Comparison of ENCODE assay signal across 25 cellular contexts in genomic region chr4:710116-710515, GRCh38. TPM values are rescaled to one million over a fixed set of nuclear protein-coding genes. Genes with fewer than 3 reads are reported as not detected.
DNase-seq lines count a peak whose midpoint lies in the region; ATAC-seq, FAIRE-seq and TF ChIP-seq lines count a peak whose summit lies in the region.
"Had no signal": no experiment of that assay in that cellular context is flagged by ENCODE, and none has a peak within 500 bp of the region (broad histone marks: within the 10 kb centered on the region; RNA-seq: fewer than 3 reads in every experiment).

No MANE protein-coding gene starts in this region.

- TF ChIP-seq CTCF in WTC11 (IDR thresholded peaks at IDR 0.05) (no peak), neural crest cell (conservative IDR thresholded peaks at IDR 0.05) (no peak)

- peak overlapping the region in 1 of 10 experiments; percentile 19; a peak in 1 of 20 replicates for H3K4me3 ChIP-seq in BLaER1 treated with 17β-estradiol and CSF1 and Interleukin-3, amounts not matched to agents 10 nM and 100 nM
- no peak overlapping the region for H3K4me3 ChIP-seq in CD8-positive, alpha-beta memory T cell (ENCODE audit: low read length)
- H3K4me3 ChIP-seq: esophagus muscularis mucosa, SJCRH30, thoracic aorta had no signal

- no peak for FAIRE-seq in HTR-8/SVneo (lab: Jason Lieb, UNC)

- peak overlapping the region in 9 of 11 experiments; percentile 3 to 100 (median 99); a peak in 11 of 22 replicates for H3K4me2 ChIP-seq in BLaER1 treated with 17β-estradiol and CSF1 and Interleukin-3, amounts not matched to agents 10 nM and 100 nM

- H3K4me3 Mint-ChIP-seq in WTC11 (no peak overlapping the region), neural crest cell (peak overlapping the region; percentile 78)
- peak overlapping the region in 2 of 7 donors; percentile 35 to 68 for H3K4me3 Mint-ChIP-seq in CD8-positive, alpha-beta memory T cell
- H3K4me3 Mint-ChIP-seq: activated CD8-positive, alpha-beta T cell treated with anti-CD3 and anti-CD28 coated beads, Interleukin-2, amount 10 ng/mL, durations not matched to agents 7 days and 5 days; activated T-cell treated with anti-CD3 and anti-CD28 coated beads, Interleukin-2, amount 50 U/mL, for 24 hours; stimulated activated naive B cell treated with anti-CD40 and anti-IgM and Interleukin-4, amounts not matched to agents 10 μg/mL and 1 μg/mL and 100 μg/mL, for 72 hours had no signal

- H3K36me3 ChIP-seq in BLaER1 treated with 17β-estradiol and CSF1 and Interleukin-3, amounts not matched to agents 10 nM and 100 nM, result peaks cover 25 to 71% (median 66%) of the 10 kb centered on the region in 11 experiments
- H3K36me3 ChIP-seq in CD8-positive, alpha-beta memory T cell (ENCODE audit: insufficient read depth, low read length), result no peaks in the 10 kb centered on the region

- no peaks in the 10 kb centered on the region for H3K27me3 ChIP-seq in BLaER1 treated with 17β-estradiol and CSF1 and Interleukin-3, amounts not matched to agents 10 nM and 100 nM
- H3K27me3 ChIP-seq in CD8-positive, alpha-beta memory T cell (ENCODE audit: insufficient read depth, low read length, poor library complexity, severe bottlenecking), result no peaks in the 10 kb centered on the region
- H3K27me3 ChIP-seq: esophagus muscularis mucosa, SJCRH30 had no signal

- no peak overlapping the region for H3K27ac Mint-ChIP-seq in WTC11
- H3K27ac Mint-ChIP-seq in neural crest cell (ENCODE audit: unreplicated experiment), result no peak overlapping the region
- peak overlapping the region in 4 of 8 donors; percentile 11 to 64 (median 39) for H3K27ac Mint-ChIP-seq in CD8-positive, alpha-beta memory T cell
- H3K27ac Mint-ChIP-seq: stimulated activated naive B cell treated with anti-CD40 and anti-IgM and Interleukin-4, amounts not matched to agents 10 μg/mL and 1 μg/mL and 100 μg/mL, for 72 hours had no signal

- POLR2A ChIA-PET in WTC11 (lab: Charles Lee), result no interaction called here
- POLR2A ChIA-PET in CD8-positive, alpha-beta memory T cell (lab: Charles Lee), result no interaction called here

- H3K27me3 Mint-ChIP-seq in WTC11 (ENCODE audit: low read depth) (no peaks in the 10 kb centered on the region; the same call in 1 of the 2 replicates), neural crest cell (ENCODE audit: low read depth) (no peaks in the 10 kb centered on the region)
- H3K27me3 Mint-ChIP-seq in CD8-positive, alpha-beta memory T cell, result no peaks in the 10 kb centered on the region
- H3K27me3 Mint-ChIP-seq: activated T-cell treated with anti-CD3 and anti-CD28 coated beads, Interleukin-2, amount 50 U/mL, for 24 hours; stimulated activated naive B cell treated with anti-CD40 and anti-IgM and Interleukin-4, amounts not matched to agents 10 μg/mL and 1 μg/mL and 100 μg/mL, for 72 hours had no signal

- H4K20me1 ChIP-seq in BLaER1 treated with 17β-estradiol and CSF1 and Interleukin-3, amounts not matched to agents 10 nM and 100 nM, result peaks cover 77 to 85% (median 84%) of the 10 kb centered on the region in 11 experiments

- CTCF ChIA-PET in WTC11 (lab: Charles Lee), result interaction anchor here (0.9 to 2.4 kb wide), 3 partner anchors 26 to 33 kb away, joined by 3 to 7 read pairs (median 3); no protein-coding TSS in a partner anchor
- CTCF ChIA-PET in CD8-positive, alpha-beta memory T cell (lab: Charles Lee), result no interaction called here

- DNase-seq in WTC11 (ENCODE audit: low spot score) (no peak), neural crest cell (ENCODE audit: low read depth, low spot score) (no peak), HTR-8/SVneo (ENCODE audit: insufficient read length, low spot score) (no peak)
- DNase-seq in CD8-positive, alpha-beta memory T cell, result no peak
- DNase-seq: activated CD4-positive, CD25-positive, alpha-beta regulatory T cell; activated CD8-positive, alpha-beta T cell treated with anti-CD3 and anti-CD28 coated beads, Interleukin-2, amount 10 ng/mL, durations not matched to agents 7 days and 5 days; activated naive CD4-positive, alpha-beta T cell treated with Interleukin-2 at 50 U/mL for 16 hours; activated T-cell treated with anti-CD3 and anti-CD28 coated beads, Interleukin-2, amount 50 U/mL, for 24 hours; aorta; effector CD8-positive, alpha-beta T cell; H7; NCI-H187; NCI-H2227 treated with DMSO at 0.1 percent for 48 hours; NCI-H82; nucleus accumbens; PC-3; SJCRH30; stimulated activated CD4-positive, alpha-beta T cell treated with anti-CD3 and anti-CD28 coated beads, Interleukin-15, amount 100 ng/mL, for 24 hours; stimulated activated naive B cell treated with anti-CD40 and anti-IgM and Interleukin-4, amounts not matched to agents 10 μg/mL and 1 μg/mL and 100 μg/mL, for 72 hours had no signal

- ATAC-seq in WTC11 (no peak), GM19455 (IDR thresholded peaks at IDR 0.05; ENCODE audit: unreplicated experiment) (no peak)
- ATAC-seq: activated CD8-positive, alpha-beta T cell treated with anti-CD3 and anti-CD28 coated beads, Interleukin-2, amount 10 ng/mL, durations not matched to agents 7 days and 5 days; PC-3; stimulated activated naive B cell treated with anti-CD40 and anti-IgM and Interleukin-4, amounts not matched to agents 10 μg/mL and 1 μg/mL and 100 μg/mL, for 72 hours had no signal

- H3K4me1 Mint-ChIP-seq in WTC11 (peaks cover 10% of the 10 kb centered on the region; the same call in 1 of the 2 replicates), neural crest cell (peaks cover 26% of the 10 kb centered on the region)
- peaks cover 25 to 55% (median 37%) of the 10 kb centered on the region in 3 donors for H3K4me1 Mint-ChIP-seq in CD8-positive, alpha-beta memory T cell

- no peak overlapping the region; a peak in 1 of 22 replicates for H3K27ac ChIP-seq in BLaER1 treated with 17β-estradiol and CSF1 and Interleukin-3, amounts not matched to agents 10 nM and 100 nM
- no peak overlapping the region for H3K27ac ChIP-seq in CD8-positive, alpha-beta memory T cell (ENCODE audit: low read depth, low read length)
- H3K27ac ChIP-seq: esophagus muscularis mucosa, SJCRH30, thoracic aorta had no signal

- H3K4me1 ChIP-seq in BLaER1 treated with 17β-estradiol and CSF1 and Interleukin-3, amounts not matched to agents 10 nM and 100 nM, result peaks cover 30 to 75% (median 51%) of the 10 kb centered on the region in 10 experiments
- H3K4me1 ChIP-seq in CD8-positive, alpha-beta memory T cell (ENCODE audit: insufficient read depth, low read length), result peaks cover 9% of the 10 kb centered on the region
- H3K4me1 ChIP-seq: SJCRH30 had no signal

- H3K9ac ChIP-seq in BLaER1 treated with 17β-estradiol and CSF1 and Interleukin-3, amounts not matched to agents 10 nM and 100 nM, result peak overlapping the region in 2 of 11 experiments; percentile 25 to 60; a peak in 1 of 22 replicates

- H3K9me3 Mint-ChIP-seq in WTC11 (peaks cover 11% of the 10 kb centered on the region), neural crest cell (peaks cover 2% of the 10 kb centered on the region)
- no peaks in the 10 kb centered on the region for H3K9me3 Mint-ChIP-seq in CD8-positive, alpha-beta memory T cell
- H3K9me3 Mint-ChIP-seq: activated T-cell treated with anti-CD3 and anti-CD28 coated beads, Interleukin-2, amount 50 U/mL, for 24 hours; stimulated activated naive B cell treated with anti-CD40 and anti-IgM and Interleukin-4, amounts not matched to agents 10 μg/mL and 1 μg/mL and 100 μg/mL, for 72 hours had no signal

- H3K36me3 Mint-ChIP-seq in WTC11 (peaks cover 30% of the 10 kb centered on the region), neural crest cell (ENCODE audit: low read depth) (peaks cover 24% of the 10 kb centered on the region)
- peaks cover 0 to 9% (median 0%) of the 10 kb centered on the region in 3 donors for H3K36me3 Mint-ChIP-seq in CD8-positive, alpha-beta memory T cell

- H3K9me3 ChIP-seq in BLaER1 treated with 17β-estradiol and CSF1 and Interleukin-3, amounts not matched to agents 10 nM and 100 nM (replicated peaks in 1 of 11), result peaks cover 0 to 5% (median 0%) of the 10 kb centered on the region in 11 experiments; a peak in 5 of 22 replicates
- no peaks in the 10 kb centered on the region for H3K9me3 ChIP-seq in CD8-positive, alpha-beta memory T cell (ENCODE audit: low read length)
- H3K9me3 ChIP-seq: esophagus muscularis mucosa, SJCRH30, thoracic aorta had no signal

TF ChIP-seq in WTC11, 78 proteins besides CTCF, POLR2A, EP300 and RAD21 (continues in another document):
- TF ChIP-seq TCF7 (CRISPR knock-in tag; IDR thresholded peaks at IDR 0.05; ENCODE audit: low read depth), result no peak
- no peak for TF ChIP-seq E2F1 (CRISPR knock-in tag; IDR thresholded peaks at IDR 0.05)
- TF ChIP-seq USF2 (CRISPR knock-in tag; IDR thresholded peaks at IDR 0.05), result 0 out of 2 replicates have a peak, but pooled peaks have one; percentile 9
- TF ChIP-seq TP53 (CRISPR knock-in tag; IDR thresholded peaks at IDR 0.05), result no peak

RNA-seq across cellular contexts. Expression of gene PCGF3, which starts 4.5 kb away (rescaled TPM):
- 59.2 to 65.7 TPM (median 62.8 TPM) in 3 replicates for total RNA-seq in WTC11 (2021)
- 58.5 and 61.2 TPM in 2 replicates for total RNA-seq in neural crest cell
- total RNA-seq in CD8-positive, alpha-beta memory T cell, result 10 to 100 TPM; 24.7 to 26.1 TPM
- polyA plus RNA-seq in CD8-positive, alpha-beta memory T cell, result 4.8 TPM

RNA-seq across cellular contexts. Expression of gene SLC49A3, which starts 21.2 kb away (rescaled TPM):
- 5.8 to 6.8 TPM (median 6.7 TPM) in 3 replicates for total RNA-seq in WTC11 (2021)
- 0.77 and 0.91 TPM in 2 replicates for total RNA-seq in neural crest cell
- total RNA-seq in CD8-positive, alpha-beta memory T cell, result 1 to 10 TPM in 1 of 2 experiments, under 1 TPM in 1; 0.80 to 1.1 TPM
- 0.52 TPM for polyA plus RNA-seq in CD8-positive, alpha-beta memory T cell
- total RNA-seq: MCF 10A, PC-3, SJCRH30 had no signal
- polyA plus RNA-seq: AG04450 had no signal

RNA-seq across cellular contexts. Expression of gene MYL5, which starts 35.8 kb away (rescaled TPM):
- 12.1 to 22.2 TPM (median 14.8 TPM) in 3 replicates for total RNA-seq in WTC11 (2021)
- total RNA-seq in neural crest cell, result 10.6 and 10.8 TPM in 2 replicates
- total RNA-seq in CD8-positive, alpha-beta memory T cell, result 10 to 100 TPM; 17.1 to 19.5 TPM
- polyA plus RNA-seq in CD8-positive, alpha-beta memory T cell, result 5.2 TPM

RNA-seq across cellular contexts. Expression of gene ATP5ME, which starts 36.0 kb away (rescaled TPM):
- total RNA-seq in WTC11 (2021), result 458 to 478 TPM (median 468 TPM) in 3 replicates
- 278 and 281 TPM in 2 replicates for total RNA-seq in neural crest cell
- total RNA-seq in CD8-positive, alpha-beta memory T cell, result 100 to 1,000 TPM; 284 to 291 TPM
- 441 TPM for polyA plus RNA-seq in CD8-positive, alpha-beta memory T cell
